ENCODE assay signal across 9 cellular contexts in genomic region chr4:145679991-145680455, GRCh38. TPM values are rescaled to one million over a fixed set of nuclear protein-coding genes. Genes with fewer than 3 reads are reported as not detected.
A peak's percentile ranks its signal among the peaks of the same experiment; 100 is the strongest.
DNase-seq lines count a peak whose midpoint lies in the region; ATAC-seq, FAIRE-seq and TF ChIP-seq lines count a peak whose summit lies in the region.
"Had no signal": no experiment of that assay in that cellular context is flagged by ENCODE, and none has a peak within 500 bp of the region (broad histone marks: within the 10 kb centered on the region; RNA-seq: fewer than 3 reads in every experiment).

Gene C4orf51 (plus strand): TSS chr4:145680146. CDS start chr4:145680204, 58 bp downstream.

- H3K36me3 ChIP-seq in kidney (ENCODE audit: control insufficient read depth in 1 of 2, insufficient read depth in 2 of 2, low read length in 2 of 2): no peaks in the 10 kb centered on the region

- H3K27ac ChIP-seq in kidney (ENCODE audit: low read depth in 2 of 2, low read length in 2 of 2) (peak within 1 kb of the TSS; percentile 44 to 79), coronary artery (peak within 1 kb of the TSS in 1 of 2 donors; percentile 27)

- H3K4me3 ChIP-seq in astrocyte of the cerebellum (ENCODE audit: low read depth, low read length) (no peak within 1 kb of the TSS), kidney (ENCODE audit: low read length in 2 of 2) (peak within 1 kb of the TSS; percentile 13), coronary artery (no peak within 1 kb of the TSS)

- ATAC-seq in HG03159 (IDR thresholded peaks at IDR 0.05; ENCODE audit: unreplicated experiment): no peak

- intact Hi-C loops in kidney (cut with DNase I): no loop called here

- no peak within 1 kb of the TSS for H3K9ac ChIP-seq in kidney (ENCODE audit: low read length in 2 of 2)

- peak within 1 kb of the TSS; percentile 83 for H3K27ac Mint-ChIP-seq in type B pancreatic cell
- H3K27ac Mint-ChIP-seq: CD4-positive, CD25-positive, alpha-beta regulatory T cell had no signal

- H3K4me1 Mint-ChIP-seq in type B pancreatic cell (ENCODE audit: unreplicated experiment): peaks cover 20% of the 10 kb centered on the region
- H3K4me1 Mint-ChIP-seq: CD4-positive, CD25-positive, alpha-beta regulatory T cell had no signal

- in situ Hi-C loops in astrocyte of the cerebellum (cut with HindIII; ENCODE audit: low sequenced_read_pairs): no loop called here

- peaks cover 3 to 9% of the 10 kb centered on the region in 2 donors for H3K4me1 ChIP-seq in kidney (ENCODE audit: control insufficient read depth in 1 of 2, insufficient read depth in 1 of 2, low read depth in 1 of 2, low read length in 2 of 2)

- peak; percentile 13 for DNase-seq in NCI-H2029 treated with DMSO at 0.1 percent for 48 hours (lab: John Stamatoyannopoulos, UW)
- DNase-seq in NCI-H2029 (lab: John Stamatoyannopoulos, UW): no peak
- peak; percentile 23 for DNase-seq in astrocyte of the cerebellum (ENCODE audit: low read depth)
- no peak for DNase-seq in kidney
- no peak for DNase-seq in type B pancreatic cell (ENCODE audit: extremely low spot score, unreplicated experiment)
- no peak for DNase-seq in NCI-H774 (lab: John Stamatoyannopoulos, UW)
- no peak for DNase-seq in coronary artery (ENCODE audit: low spot score)
- DNase-seq: CD4-positive, CD25-positive, alpha-beta regulatory T cell had no signal

- H3K36me3 Mint-ChIP-seq in type B pancreatic cell: no peaks in the 10 kb centered on the region
- H3K36me3 Mint-ChIP-seq: CD4-positive, CD25-positive, alpha-beta regulatory T cell had no signal

- H3K9me3 Mint-ChIP-seq in type B pancreatic cell: peaks cover 7% of the 10 kb centered on the region

- H3K4me3 Mint-ChIP-seq in type B pancreatic cell: peak within 1 kb of the TSS; percentile 46
- H3K4me3 Mint-ChIP-seq: CD4-positive, CD25-positive, alpha-beta regulatory T cell had no signal

- peak; percentile 79 for FAIRE-seq in kidney (lab: Jason Lieb, UNC)

- H3K27me3 Mint-ChIP-seq in type B pancreatic cell: no peaks in the 10 kb centered on the region

- no peaks in the 10 kb centered on the region for H3K9me3 ChIP-seq in kidney (ENCODE audit: control insufficient read depth in 1 of 2, low read length in 2 of 2)

- TF ChIP-seq CTCF in astrocyte of the cerebellum (IDR thresholded peaks at IDR 0.05; ENCODE audit: low read depth, low read length, missing control alignments) (no peak), kidney (IDR thresholded peaks at IDR 0.05; ENCODE audit: borderline replicate concordance, extremely low read depth, insufficient read depth) (no peak), type B pancreatic cell (conservative IDR thresholded peaks at IDR 0.05) (no peak), coronary artery (IDR thresholded peaks at IDR 0.05) (no peak)

RNA-seq across cellular contexts. Expression of gene C4orf51, which starts in this region (rescaled TPM):
- total RNA-seq in kidney (not detected), type B pancreatic cell (ENCODE audit: low replicate concordance) (not detected in 2 replicates)
- not detected for polyA plus RNA-seq in kidney (ENCODE audit: insufficient read depth, low read depth, low replicate concordance)
- total RNA-seq: CD4-positive, CD25-positive, alpha-beta regulatory T cell had no signal
- polyA plus RNA-seq: CD4-positive, CD25-positive, alpha-beta regulatory T cell had no signal

Comparison
In these comparisons a context has a peak if more than half of its experiments do, and no peak if none do; other contexts are left out.
1. DNase-seq: peak in NCI-H2029 treated with DMSO at 0.1 percent for 48 hours (single experiment) and astrocyte of the cerebellum (single experiment); none in NCI-H2029 (single experiment), kidney (single experiment), type B pancreatic cell (single experiment), NCI-H774 (single experiment) and coronary artery (single experiment).
2. H3K4me3 ChIP-seq: peak in kidney (2 of 2); none in astrocyte of the cerebellum (single experiment) and coronary artery (single experiment).